ENCODE assay signal across 9 cellular contexts in genomic region chr19:38387550-38388309, GRCh38. TPM values are rescaled to one million over a fixed set of nuclear protein-coding genes. Genes with fewer than 3 reads are reported as not detected.
DNase-seq lines count a peak whose midpoint lies in the region; TF ChIP-seq lines count a peak whose summit lies in the region.
"Had no signal": no experiment of that assay in that cellular context is flagged by ENCODE, and none has a peak within 500 bp of the region (broad histone marks: within the 10 kb centered on the region; RNA-seq: fewer than 3 reads in every experiment).

Gene GGN (minus strand): TSS chr19:38388034. CDS start chr19:38387261, 773 bp downstream.

- H2BK15ac ChIP-seq in neuronal stem cell (ENCODE audit: low read length) = peak within 1 kb of the TSS; percentile 53

- no peaks in the 10 kb centered on the region for H3K9me3 Mint-ChIP-seq in activated naive CD4-positive, alpha-beta T cell treated with anti-CD3 and anti-CD28 coated beads for 36 hours

- H3K27me3 Mint-ChIP-seq in activated naive CD4-positive, alpha-beta T cell treated with anti-CD3 and anti-CD28 coated beads for 36 hours (ENCODE audit: low read depth) = peaks cover 18% of the 10 kb centered on the region

- H3K9ac ChIP-seq in SK-N-MC (ENCODE audit: insufficient read length) (peak within 1 kb of the TSS; percentile 57), neuronal stem cell (ENCODE audit: low read depth, low read length, poor library complexity) (peak within 1 kb of the TSS; percentile 96)

- peak within 1 kb of the TSS; percentile 67 for H3K14ac ChIP-seq in neuronal stem cell (ENCODE audit: low read length)

- peak within 1 kb of the TSS; percentile 79 for H2BK5ac ChIP-seq in neuronal stem cell (ENCODE audit: low read length)

- H4K91ac ChIP-seq in neuronal stem cell (ENCODE audit: low read depth, low read length, poor library complexity) = no peak within 1 kb of the TSS

- no peak for TF ChIP-seq POLR2A in stomach (IDR thresholded peaks at IDR 0.05)

- peaks cover 22% of the 10 kb centered on the region for H3K4me1 Mint-ChIP-seq in activated naive CD4-positive, alpha-beta T cell treated with anti-CD3 and anti-CD28 coated beads for 36 hours (ENCODE audit: low read depth)

- TF ChIP-seq CTCF in stomach (IDR thresholded peaks at IDR 0.05) = no peak

- no peak within 1 kb of the TSS for H2BK12ac ChIP-seq in neuronal stem cell (ENCODE audit: low read length)

- H3K27ac Mint-ChIP-seq in activated naive CD4-positive, alpha-beta T cell treated with anti-CD3 and anti-CD28 coated beads for 36 hours = no peak within 1 kb of the TSS

- no peak within 1 kb of the TSS for H3K4ac ChIP-seq in neuronal stem cell (ENCODE audit: low read length)

- CTCF ChIA-PET in activated naive CD4-positive, alpha-beta T cell treated with anti-CD3 and anti-CD28 coated beads for 36 hours (lab: Charles Lee) = interaction anchor here (0.6 to 1.2 kb wide), 2 partner anchors 13 to 15 kb away, joined by 3 to 4 read pairs; partner anchors contain the start of genes FAM98C and PSMD8

- DNase-seq in NCI-H524 (lab: John Stamatoyannopoulos, UW) (peak; percentile 75 to 78), NCI-H524 treated with DMSO at 0.1 percent for 48 hours (lab: John Stamatoyannopoulos, UW) (no peak), MG63 (peak; percentile 88), SK-N-MC (ENCODE audit: low read depth, low spot score) (peak; percentile 91), germinal center (ENCODE audit: low spot score) (peak; percentile 90), neuronal stem cell (ENCODE audit: low spot score) (peak; percentile 99), stomach (peak; percentile 86)
- DNase-seq in activated naive CD4-positive, alpha-beta T cell treated with anti-CD3 and anti-CD28 coated beads for 36 hours = peak; percentile 87

- peak within 1 kb of the TSS; percentile 91 for H2AK5ac ChIP-seq in neuronal stem cell (ENCODE audit: low read depth, low read length)

- peak within 1 kb of the TSS; percentile 78 for H3K4me3 Mint-ChIP-seq in activated naive CD4-positive, alpha-beta T cell treated with anti-CD3 and anti-CD28 coated beads for 36 hours

- H3K18ac ChIP-seq in neuronal stem cell (ENCODE audit: low read length) = peak within 1 kb of the TSS; percentile 98

- peaks cover 18% of the 10 kb centered on the region for H3K36me3 Mint-ChIP-seq in activated naive CD4-positive, alpha-beta T cell treated with anti-CD3 and anti-CD28 coated beads for 36 hours (ENCODE audit: low read depth)

- H2BK120ac ChIP-seq in neuronal stem cell (ENCODE audit: low read depth, low read length) = peak within 1 kb of the TSS; percentile 88

- H3K9me3 ChIP-seq in MG63 (no peaks in the 10 kb centered on the region), SK-N-MC (ENCODE audit: low read depth, low read length) (no peaks in the 10 kb centered on the region), neuronal stem cell (replicated peaks in 1 of 2; ENCODE audit: control insufficient read depth in 2 of 2, insufficient read depth in 1 of 2, low read depth in 1 of 2, low read length in 2 of 2) (no peaks in the 10 kb centered on the region), stomach (no peaks in the 10 kb centered on the region)

- peaks cover 8 to 10% of the 10 kb centered on the region in 2 donors for H3K4me1 ChIP-seq in neuronal stem cell (ENCODE audit: control insufficient read depth in 2 of 2, insufficient read depth in 1 of 2, low read depth in 1 of 2, low read length in 2 of 2)
- peaks cover 38 to 52% (median 43%) of the 10 kb centered on the region in 4 donors for H3K4me1 ChIP-seq in stomach

- no peak for TF ChIP-seq EP300 in stomach (IDR thresholded peaks at IDR 0.05)

- H3K4me3 ChIP-seq in MG63 (peak within 1 kb of the TSS; percentile 63), SK-N-MC (peak within 1 kb of the TSS; percentile 97), neuronal stem cell (ENCODE audit: low read length in 2 of 2) (peak within 1 kb of the TSS; percentile 82 to 91), stomach (peak within 1 kb of the TSS; percentile 47 to 57 (median 54))

- H4K8ac ChIP-seq in neuronal stem cell (ENCODE audit: low read depth, low read length) = no peak within 1 kb of the TSS

- H3K79me1 ChIP-seq in neuronal stem cell (ENCODE audit: low read depth, low read length) = peaks cover 5% of the 10 kb centered on the region

- H3K23ac ChIP-seq in neuronal stem cell (ENCODE audit: low read depth, low read length, poor library complexity) = no peak within 1 kb of the TSS

- no peaks in the 10 kb centered on the region for H3K27me3 ChIP-seq in MG63
- no peaks in the 10 kb centered on the region for H3K27me3 ChIP-seq in neuronal stem cell (ENCODE audit: control insufficient read depth in 3 of 3, insufficient read depth in 3 of 3, low read depth in 1 of 3, low read length in 3 of 3)
- peaks cover 5 to 86% (median 23%) of the 10 kb centered on the region in 3 donors for H3K27me3 ChIP-seq in stomach

- H3K4me2 ChIP-seq in neuronal stem cell (ENCODE audit: insufficient read depth, low read length, poor library complexity, severe bottlenecking) = peak within 1 kb of the TSS; percentile 93

- peak within 1 kb of the TSS; percentile 95 for H2AFZ ChIP-seq in neuronal stem cell (ENCODE audit: low read length)

- H3K27ac ChIP-seq in SK-N-MC (0 out of 2 replicates have a peak within 1 kb of the TSS, but pooled peaks have one; percentile 16), neuronal stem cell (replicated peaks; ENCODE audit: low read length) (peak within 1 kb of the TSS; percentile 91), stomach (peak within 1 kb of the TSS in 4 of 5 donors; percentile 53 to 80 (median 75))
- H3K27ac ChIP-seq: C4-2B had no signal

- WGBS in neuronal stem cell (ENCODE audit: extremely low coverage in 2 of 2, insufficient read length in 2 of 2, insufficient replicate concordance in 1 of 2), 2 donors = no CpG with 5 or more reads among the region's 50 CpGs
- 0 to 3% (median 1%) methylated on average over 43 to 50 of the region's 50 CpGs for WGBS in stomach, 5 donors

- intact Hi-C loops in activated naive CD4-positive, alpha-beta T cell treated with anti-CD3 and anti-CD28 coated beads for 36 hours (cut with micrococcal nuclease) = loop anchor here (1.0 to 10.0 kb wide), 5 partner anchors 8 to 483 kb away; partner anchors contain the start of genes PSMD8, SIPA1L3 and WDR87
- intact Hi-C loops in stomach (cut with DNase I; ENCODE audit: low total_unique reads) = loop anchor here (10.0 kb wide), 1 partner anchor 227 kb away; the partner anchor contains the start of genes EIF3K and MAP4K1

- peaks cover 24% of the 10 kb centered on the region for H3K36me3 ChIP-seq in MG63
- H3K36me3 ChIP-seq in SK-N-MC (ENCODE audit: insufficient read depth, low read length) = peaks cover 5% of the 10 kb centered on the region; the same call in 1 of the 2 replicates
- H3K36me3 ChIP-seq in neuronal stem cell (replicated peaks in 1 of 2; ENCODE audit: control insufficient read depth in 2 of 2, insufficient read depth in 2 of 2, low read length in 2 of 2) = peaks cover 18 to 53% of the 10 kb centered on the region in 2 donors
- H3K36me3 ChIP-seq in stomach = peaks cover 12 to 34% (median 28%) of the 10 kb centered on the region in 4 donors

RNA-seq across cellular contexts. Expression of gene GGN, which starts in this region (rescaled TPM):
- total RNA-seq in MG63 (2014; rRNA removed; shearing (Covaris generic); ENCODE audit: low replicate concordance) = not detected in 2 replicates
- total RNA-seq in activated naive CD4-positive, alpha-beta T cell treated with anti-CD3 and anti-CD28 coated beads for 36 hours = under 1 TPM; 0.26 to 0.40 TPM
- 1.7 TPM for polyA plus RNA-seq in neuronal stem cell (2013, experiment 1 of 2)
- 1.7 TPM for polyA plus RNA-seq in neuronal stem cell (2013, experiment 2 of 2)
- not detected for total RNA-seq in stomach
- under 1 TPM in 2 of 3 donors, not detected in 1; 0.19 to 0.30 TPM for polyA plus RNA-seq in stomach

Comparison
In these comparisons a context has a peak if more than half of its experiments do, and no peak if none do; other contexts are left out.
1. Peak in DNase-seq and H3K4me3 ChIP-seq in MG63; RNA of the gene not detected or under 1 TPM.
2. Peak in DNase-seq in activated naive CD4-positive, alpha-beta T cell treated with anti-CD3 and anti-CD28 coated beads for 36 hours; RNA of the gene not detected or under 1 TPM.
3. Peak in DNase-seq, H3K4me3 ChIP-seq and H3K27ac ChIP-seq in stomach; RNA of the gene not detected or under 1 TPM.
4. H3K27ac ChIP-seq: peak in every context shown above with its lines; median percentile 91 in neuronal stem cell; 75 in stomach; 16 in SK-N-MC.